26 cellular contexts compared by ENCODE assay signal in genomic region chr16:81264386-81264785, GRCh38. TPM values are rescaled to one million over a fixed set of nuclear protein-coding genes. Genes with fewer than 3 reads are reported as not detected.
"Had no signal": no experiment of that assay in that cellular context is flagged by ENCODE, and none has a peak within 500 bp of the region (broad histone marks: within the 10 kb centered on the region; RNA-seq: fewer than 3 reads in every experiment).

No MANE protein-coding gene starts in this region.

- H3K9me3 ChIP-seq: adrenal gland, SJSA1 had no signal

- H3K4me3 ChIP-seq: adrenal gland, SJSA1 had no signal

- H3K36me3 ChIP-seq: adrenal gland, SJSA1 had no signal

- H3K27me3 ChIP-seq: adrenal gland had no signal

- H3K27ac Mint-ChIP-seq: activated CD8-positive, alpha-beta T cell treated with anti-CD3 and anti-CD28 coated beads for 36 hours; activated naive CD8-positive, alpha-beta T cell treated with anti-CD3 and anti-CD28 coated beads, Interleukin-2, amount 10 ng/mL, durations not matched to agents 7 days and 5 days had no signal

- H3K36me3 Mint-ChIP-seq: activated naive CD8-positive, alpha-beta T cell treated with anti-CD3 and anti-CD28 coated beads, Interleukin-2, amount 10 ng/mL, durations not matched to agents 7 days and 5 days had no signal

- H3K4me1 ChIP-seq: adrenal gland, SJSA1 had no signal

- H3K27me3 Mint-ChIP-seq: activated CD8-positive, alpha-beta T cell treated with anti-CD3 and anti-CD28 coated beads for 36 hours had no signal

- DNase-seq: activated CD4-positive, alpha-beta T cell treated with anti-CD3 and anti-CD28 coated beads for 4 hours; activated CD8-positive, alpha-beta memory T cell treated with anti-CD3 and anti-CD28 coated beads, Interleukin-2, amount 50 U/mL, for 48 hours; activated CD8-positive, alpha-beta T cell treated with anti-CD3 and anti-CD28 coated beads for 36 hours; activated naive CD4-positive, alpha-beta T cell treated with anti-CD3 and anti-CD28 coated beads, Interleukin-2, amount 50 U/mL, for 16 hours; activated naive CD8-positive, alpha-beta T cell treated with anti-CD3 and anti-CD28 coated beads, Interleukin-2, amount 10 ng/mL, durations not matched to agents 7 days and 5 days; activated T-cell treated with anti-CD3 and anti-CD28 coated beads, Interleukin-2, amount 50 U/mL, for 1 hour; anterior cingulate cortex; KG1; NCI-H1092; NCI-H1417; NCI-H1930; NCI-H2171; NCI-H2227 treated with DMSO at 0.1 percent for 48 hours; NCI-H446 treated with DMSO at 0.1 percent for 48 hours; NCI-H526 treated with DMSO at 0.1 percent for 48 hours; NCI-H82; SHP77; SW 1271 had no signal

- ATAC-seq: activated CD4-positive, CD25-positive, alpha-beta regulatory T cell treated with anti-CD3 and anti-CD28 coated beads, Interleukin-2, amount 50 U/mL, for 24 hours; activated CD8-positive, alpha-beta T cell treated with anti-CD3 and anti-CD28 coated beads for 36 hours; Panc1 had no signal

- H3K9me3 Mint-ChIP-seq: activated CD8-positive, alpha-beta T cell treated with anti-CD3 and anti-CD28 coated beads for 36 hours had no signal

- H3K4me3 Mint-ChIP-seq: activated CD8-positive, alpha-beta T cell treated with anti-CD3 and anti-CD28 coated beads for 36 hours; activated naive CD8-positive, alpha-beta T cell treated with anti-CD3 and anti-CD28 coated beads, Interleukin-2, amount 10 ng/mL, durations not matched to agents 7 days and 5 days had no signal

- H3K27ac ChIP-seq: SJSA1 had no signal

RNA-seq across cellular contexts. Expression of gene BCO1, which starts 25.9 kb away (rescaled TPM):
- total RNA-seq: activated CD8-positive, alpha-beta T cell treated with anti-CD3 and anti-CD28 coated beads for 36 hours; activated naive CD8-positive, alpha-beta T cell treated with anti-CD3 and anti-CD28 coated beads, Interleukin-2, amount 10 ng/mL, durations not matched to agents 7 days and 5 days; adrenal gland; cardiac septum; LHCN-M2; OCI-LY7; SJSA1; T-helper 1 cell treated with Interleukin-12 subunit alpha and Interleukin-12 subunit beta and Interleukin-4 antibody, amounts not matched to agents 30 ng/mL and 1 ng/mL, for 36 hours had no signal
